1 cellular context compared by ENCODE assay signal in the genomic region with DNA sequence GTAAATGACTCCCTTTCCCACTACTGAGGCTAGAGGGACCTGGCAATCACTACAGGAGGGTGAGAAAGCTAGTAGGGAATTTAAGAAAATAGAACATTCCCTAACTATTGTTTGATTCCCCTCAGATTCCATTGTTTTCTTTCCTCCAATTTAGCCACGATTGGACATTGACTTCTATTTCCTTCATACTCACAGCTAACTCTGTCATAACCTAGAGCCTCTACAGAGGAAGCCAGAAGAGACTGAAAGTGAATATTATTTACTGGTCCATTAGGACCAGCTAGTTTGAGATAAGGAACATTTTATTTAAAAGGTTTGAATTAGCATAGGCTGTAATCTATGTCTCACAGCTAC.
TF ChIP-seq lines count a peak whose summit lies in the region.

No MANE protein-coding gene starts in this region.

TF ChIP-seq in endothelial cell of umbilical vein, 7 proteins besides CTCF, POLR2A, EP300 and RAD21:
- TF ChIP-seq EZH2 (IDR thresholded peaks at IDR 0.05; ENCODE audit: borderline replicate concordance, low read depth, low read length, severe bottlenecking), result no peak
- TF ChIP-seq MAX (IDR thresholded peaks at IDR 0.05; ENCODE audit: insufficient read depth, insufficient read length), result no peak
- no peak for TF ChIP-seq FOS (IDR thresholded peaks at IDR 0.05; ENCODE audit: borderline replicate concordance, insufficient read depth, low read length)
- no peak for TF ChIP-seq JUN (IDR thresholded peaks at IDR 0.05; ENCODE audit: borderline replicate concordance, insufficient read depth, insufficient read length, low read depth)
- no peak for TF ChIP-seq POLR2AphosphoS5 (IDR thresholded peaks at IDR 0.05; ENCODE audit: insufficient read depth, low read depth, low read length)
- TF ChIP-seq MYC (IDR thresholded peaks at IDR 0.05; ENCODE audit: low read depth, low read length), result no peak
- no peak for TF ChIP-seq GATA2 (IDR thresholded peaks at IDR 0.05; ENCODE audit: insufficient read depth, insufficient read length, low read depth, low read length)
